ENCODE assay signal across 20 cellular contexts in the genomic region with DNA sequence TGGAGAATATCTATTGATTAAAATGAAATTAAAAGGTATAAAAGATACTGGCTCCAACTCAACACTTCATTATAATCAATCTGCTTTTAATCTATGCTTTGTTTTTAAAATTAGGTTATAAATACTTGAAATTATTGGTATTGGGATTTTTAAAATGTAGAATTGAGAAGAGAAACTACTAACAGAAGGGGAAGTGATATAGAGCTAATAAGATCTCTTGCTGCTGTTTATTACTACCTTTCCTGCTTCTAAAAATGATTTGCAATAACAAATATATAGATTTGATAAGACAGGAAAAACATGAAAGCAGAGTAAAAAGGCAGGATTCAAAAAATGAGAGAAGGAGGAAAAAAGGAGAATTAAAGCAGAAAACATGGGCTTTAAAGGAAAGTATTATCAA.
DNase-seq lines count a peak whose midpoint lies in the region; ATAC-seq, FAIRE-seq and TF ChIP-seq lines count a peak whose summit lies in the region.
"Had no signal": no experiment of that assay in that cellular context is flagged by ENCODE, and none has a peak within 500 bp of the region (broad histone marks: within the 10 kb centered on the region; RNA-seq: fewer than 3 reads in every experiment).

No MANE protein-coding gene starts in this region.

- CTCF ChIA-PET in GM12878 (lab: Yijun Ruan, JAX), result interaction anchor here (0.6 kb wide), 1 partner anchor 144 kb away, joined by 3 read pairs; no protein-coding TSS in a partner anchor

- H3K79me2 ChIP-seq in GM23248 (ENCODE audit: insufficient read depth), result peaks cover 31% of the 10 kb centered on the region
- H3K79me2 ChIP-seq in GM12878 (ENCODE audit: control insufficient read depth, insufficient read depth, low read length), result no peaks in the 10 kb centered on the region

- no peaks in the 10 kb centered on the region for H3K9me3 ChIP-seq in GM23248 (ENCODE audit: low read depth)
- H3K9me3 ChIP-seq in GM12878 (replicated peaks; ENCODE audit: control insufficient read depth, insufficient read depth, low read length), result no peaks in the 10 kb centered on the region; the same call in 2 of the 3 replicates
- H3K9me3 ChIP-seq: A549 had no signal

- intact Hi-C loops in GM12878 (cut with micrococcal nuclease; ENCODE audit: unreplicated experiment), result no loop called here

- H2AFZ ChIP-seq in GM23248 (peak overlapping the region; percentile 20; the same call in 1 of the 2 replicates), GM12878 (ENCODE audit: control insufficient read depth, low read depth, low read length) (no peak overlapping the region)

- POLR2A ChIA-PET in GM12878 (lab: Charles Lee), result no interaction called here

- no peak for FAIRE-seq in GM12878 (lab: Jason Lieb, UNC)
- FAIRE-seq: A549 had no signal

- H3K4me2 ChIP-seq in GM23248 (ENCODE audit: unreplicated experiment) (peak overlapping the region; percentile 10), GM12878 (ENCODE audit: control insufficient read depth, insufficient read depth) (no peak overlapping the region)
- H3K4me2 ChIP-seq: A549, GM23338 had no signal

- TF ChIP-seq CTCF in GM12878 (IDR thresholded peaks at IDR 0.05 in 2 of 3, conservative IDR thresholded peaks at IDR 0.05 in 1 of 3; ENCODE audit: control insufficient read depth in 2 of 3, extremely low read depth in 1 of 3, insufficient read depth in 1 of 3, low read depth in 3 of 3, low read length in 3 of 3), result no peak

- no peak for TF ChIP-seq RAD21 in GM12878 (IDR thresholded peaks at IDR 0.05; ENCODE audit: insufficient read depth, low read depth, low read length)

- H4K20me1 ChIP-seq in GM23248 (ENCODE audit: insufficient read depth) (no peaks in the 10 kb centered on the region), GM12878 (ENCODE audit: control insufficient read depth, insufficient read depth) (no peaks in the 10 kb centered on the region)

- ATAC-seq in GM12878, result peak; percentile 57
- ATAC-seq: A549, GM23338, HCT116 had no signal

- H3K27ac ChIP-seq in GM23248, result 0 out of 2 replicates have a peak overlapping the region, but pooled peaks have one; percentile 82
- no peak overlapping the region for H3K27ac ChIP-seq in GM12878 (ENCODE audit: control insufficient read depth, insufficient read depth)
- H3K27ac ChIP-seq: A549 had no signal

- H3K9ac ChIP-seq in GM23248 (no peak overlapping the region), GM12878 (ENCODE audit: control insufficient read depth, insufficient read depth, low read length) (no peak overlapping the region)

- RAD21 ChIA-PET in GM12878 (lab: Charles Lee; ENCODE audit: unreplicated experiment), result interaction anchor here (1.1 to 2.5 kb wide), 3 partner anchors 10 to 180 kb away, joined by 3 to 6 read pairs (median 4); no protein-coding TSS in a partner anchor

- no peaks in the 10 kb centered on the region for H3K9me2 ChIP-seq in GM23248 (ENCODE audit: insufficient read depth)

- no peak for TF ChIP-seq POLR2A in GM12878 (IDR thresholded peaks at IDR 0.05; ENCODE audit: low read depth, low read length)

- DNase-seq in NOMO-1 treated with DMSO at 0.1 percent for 48 hours (lab: John Stamatoyannopoulos, UW; ENCODE audit: unreplicated experiment) (peak; percentile 30), NOMO-1 treated with dmso at 0.1 percent for 144 hours (lab: John Stamatoyannopoulos, UW; ENCODE audit: unreplicated experiment) (no peak), GM23248 (no peak), GM12878 (ENCODE audit: low read depth, low spot score) (no peak), MV-4-11 (lab: John Stamatoyannopoulos, UW) (no peak), NCI-H446 treated with DMSO at 0.1 percent for 48 hours (lab: John Stamatoyannopoulos, UW) (no peak)
- DNase-seq: 8988T; ACHN; AML-193; C1 segment of cervical spinal cord; Calu3; CD4-positive, alpha-beta memory T cell; COR-L47; DMS53; DMS79 treated with DMSO at 0.1 percent for 48 hours; GF-D8; H9 had no signal

- H3K27me3 ChIP-seq in GM23248 (replicated peaks; ENCODE audit: insufficient read depth), result no peaks in the 10 kb centered on the region
- no peaks in the 10 kb centered on the region for H3K27me3 ChIP-seq in GM12878 (replicated peaks in 1 of 2; ENCODE audit: control insufficient read depth in 2 of 2, insufficient read depth in 2 of 2, low read length in 1 of 2)

- no peak for TF ChIP-seq EP300 in GM12878 (IDR thresholded peaks at IDR 0.05; ENCODE audit: borderline replicate concordance in 1 of 2, control insufficient read depth in 1 of 2, low read depth in 2 of 2, low read length in 2 of 2)

- H3K36me3 ChIP-seq in GM23248 (ENCODE audit: low read depth), result no peaks in the 10 kb centered on the region
- H3K36me3 ChIP-seq in GM12878 (ENCODE audit: control insufficient read depth in 2 of 2, insufficient read depth in 2 of 2, low read length in 1 of 2), result no peaks in the 10 kb centered on the region

- H3K4me3 ChIP-seq in GM23248 (no peak overlapping the region), GM12878 (no peak overlapping the region)
- H3K4me3 ChIP-seq: A549, GM23338 had no signal

- SMC1A ChIA-PET in GM12878 (lab: Charles Lee; ENCODE audit: uncharacterized antibody, unreplicated experiment), result interaction anchor here (0.6 to 2.3 kb wide), 3 partner anchors 11 to 747 kb away, joined by 3 to 8 read pairs (median 3); no protein-coding TSS in a partner anchor

- peaks cover 40% of the 10 kb centered on the region for H3F3A ChIP-seq in GM23248 (ENCODE audit: insufficient read depth)

- BruUV-seq in GM12878 (replicated peaks; lab: Mats Ljungman, UMichigan), result no TSS peak

- H3K4me1 ChIP-seq in GM23248 (ENCODE audit: insufficient read depth), result peaks cover 44% of the 10 kb centered on the region
- H3K4me1 ChIP-seq in GM12878 (ENCODE audit: control insufficient read depth, insufficient read depth, low read length), result no peaks in the 10 kb centered on the region; the same call in 1 of the 2 replicates
- H3K4me1 ChIP-seq: A549 had no signal

- in situ Hi-C loops in GM23248 (cut with MboI) (no loop called here), GM12878 (cut with MboI) (no loop called here)

TF ChIP-seq in GM12878, 131 proteins besides CTCF, POLR2A, EP300 and RAD21:
- TF ChIP-seq STAT1 (conservative IDR thresholded peaks at IDR 0.05), result no peak
- TF ChIP-seq, protein P1, sequence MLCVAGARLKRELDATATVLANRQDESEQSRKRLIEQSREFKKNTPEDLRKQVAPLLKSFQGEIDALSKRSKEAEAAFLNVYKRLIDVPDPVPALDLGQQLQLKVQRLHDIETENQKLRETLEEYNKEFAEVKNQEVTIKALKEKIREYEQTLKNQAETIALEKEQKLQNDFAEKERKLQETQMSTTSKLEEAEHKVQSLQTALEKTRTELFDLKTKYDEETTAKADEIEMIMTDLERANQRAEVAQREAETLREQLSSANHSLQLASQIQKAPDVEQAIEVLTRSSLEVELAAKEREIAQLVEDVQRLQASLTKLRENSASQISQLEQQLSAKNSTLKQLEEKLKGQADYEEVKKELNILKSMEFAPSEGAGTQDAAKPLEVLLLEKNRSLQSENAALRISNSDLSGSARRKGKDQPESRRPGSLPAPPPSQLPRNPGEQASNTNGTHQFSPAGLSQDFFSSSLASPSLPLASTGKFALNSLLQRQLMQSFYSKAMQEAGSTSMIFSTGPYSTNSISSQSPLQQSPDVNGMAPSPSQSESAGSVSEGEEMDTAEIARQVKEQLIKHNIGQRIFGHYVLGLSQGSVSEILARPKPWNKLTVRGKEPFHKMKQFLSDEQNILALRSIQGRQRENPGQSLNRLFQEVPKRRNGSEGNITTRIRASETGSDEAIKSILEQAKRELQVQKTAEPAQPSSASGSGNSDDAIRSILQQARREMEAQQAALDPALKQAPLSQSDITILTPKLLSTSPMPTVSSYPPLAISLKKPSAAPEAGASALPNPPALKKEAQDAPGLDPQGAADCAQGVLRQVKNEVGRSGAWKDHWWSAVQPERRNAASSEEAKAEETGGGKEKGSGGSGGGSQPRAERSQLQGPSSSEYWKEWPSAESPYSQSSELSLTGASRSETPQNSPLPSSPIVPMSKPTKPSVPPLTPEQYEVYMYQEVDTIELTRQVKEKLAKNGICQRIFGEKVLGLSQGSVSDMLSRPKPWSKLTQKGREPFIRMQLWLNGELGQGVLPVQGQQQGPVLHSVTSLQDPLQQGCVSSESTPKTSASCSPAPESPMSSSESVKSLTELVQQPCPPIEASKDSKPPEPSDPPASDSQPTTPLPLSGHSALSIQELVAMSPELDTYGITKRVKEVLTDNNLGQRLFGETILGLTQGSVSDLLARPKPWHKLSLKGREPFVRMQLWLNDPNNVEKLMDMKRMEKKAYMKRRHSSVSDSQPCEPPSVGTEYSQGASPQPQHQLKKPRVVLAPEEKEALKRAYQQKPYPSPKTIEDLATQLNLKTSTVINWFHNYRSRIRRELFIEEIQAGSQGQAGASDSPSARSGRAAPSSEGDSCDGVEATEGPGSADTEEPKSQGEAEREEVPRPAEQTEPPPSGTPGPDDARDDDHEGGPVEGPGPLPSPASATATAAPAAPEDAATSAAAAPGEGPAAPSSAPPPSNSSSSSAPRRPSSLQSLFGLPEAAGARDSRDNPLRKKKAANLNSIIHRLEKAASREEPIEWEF (IDR thresholded peaks at IDR 0.05; ENCODE audit: insufficient replicate concordance, low read depth, low read length), result peak; percentile 31
- TF ChIP-seq SPI1 (IDR thresholded peaks at IDR 0.05; ENCODE audit: borderline replicate concordance, insufficient read depth, low read depth, low read length), result peak; percentile 50; the same call in 1 of the 2 replicates
